Comparison of ENCODE assay signal across 14 cellular contexts in genomic region chr11:72144807-72145565, GRCh38. TPM values are rescaled to one million over a fixed set of nuclear protein-coding genes. Genes with fewer than 3 reads are reported as not detected.
DNase-seq lines count a peak whose midpoint lies in the region; ATAC-seq and TF ChIP-seq lines count a peak whose summit lies in the region.
"Had no signal": no experiment of that assay in that cellular context is flagged by ENCODE, and none has a peak within 500 bp of the region (broad histone marks: within the 10 kb centered on the region; RNA-seq: fewer than 3 reads in every experiment).

No MANE protein-coding gene starts in this region.

- intact Hi-C loops in breast epithelium (cut with DNase I; ENCODE audit: low total_unique reads) = no loop called here

- no peak for TF ChIP-seq RAD21 in Ishikawa (IDR thresholded peaks at IDR 0.05; ENCODE audit: low read depth)

- no peak overlapping the region for H3K4me3 Mint-ChIP-seq in activated T-cell treated with anti-CD3 and anti-CD28 coated beads, Interleukin-2, amount 50 U/mL, for 4 hours
- H3K4me3 Mint-ChIP-seq: effector memory CD8-positive, alpha-beta T cell had no signal

- no peaks in the 10 kb centered on the region for H3K36me3 Mint-ChIP-seq in activated T-cell treated with anti-CD3 and anti-CD28 coated beads, Interleukin-2, amount 50 U/mL, for 4 hours (ENCODE audit: insufficient read depth)

- H3K4me1 Mint-ChIP-seq in activated T-cell treated with anti-CD3 and anti-CD28 coated beads, Interleukin-2, amount 50 U/mL, for 4 hours (ENCODE audit: low read depth) = peaks cover 11% of the 10 kb centered on the region

- no peak for TF ChIP-seq POLR2A in breast epithelium (IDR thresholded peaks at IDR 0.05)

- H3K36me3 ChIP-seq in breast epithelium = no peaks in the 10 kb centered on the region
- H3K36me3 ChIP-seq: ovary, transverse colon had no signal

- H3K9me3 ChIP-seq in breast epithelium = no peaks in the 10 kb centered on the region
- H3K9me3 ChIP-seq: ovary, transverse colon had no signal

- ATAC-seq in left lobe of liver (no peak), HG03457 (IDR thresholded peaks at IDR 0.05; ENCODE audit: unreplicated experiment) (no peak), GM21723 (IDR thresholded peaks at IDR 0.05; ENCODE audit: unreplicated experiment) (no peak)
- ATAC-seq in activated T-cell treated with anti-CD3 and anti-CD28 coated beads, Interleukin-2, amount 50 U/mL, for 4 hours = no peak

- H3K27me3 ChIP-seq in breast epithelium = no peaks in the 10 kb centered on the region
- H3K27me3 ChIP-seq: ovary, transverse colon had no signal

- TF ChIP-seq EP300 in Ishikawa (IDR thresholded peaks at IDR 0.05; ENCODE audit: borderline replicate concordance) = no peak

- H3K27me3 Mint-ChIP-seq in activated T-cell treated with anti-CD3 and anti-CD28 coated beads, Interleukin-2, amount 50 U/mL, for 4 hours (ENCODE audit: low read depth) = peaks cover 12% of the 10 kb centered on the region

- peak overlapping the region; percentile 29 to 54 for H3K27ac ChIP-seq in breast epithelium
- H3K27ac ChIP-seq: ovary, transverse colon had no signal

- no peak for TF ChIP-seq CTCF in breast epithelium (IDR thresholded peaks at IDR 0.05)

- H3K9me3 Mint-ChIP-seq in activated T-cell treated with anti-CD3 and anti-CD28 coated beads, Interleukin-2, amount 50 U/mL, for 4 hours = no peaks in the 10 kb centered on the region
- H3K9me3 Mint-ChIP-seq: effector memory CD8-positive, alpha-beta T cell had no signal

- DNase-seq in AG08396 (ENCODE audit: low spot score) (peak; percentile 12), breast epithelium (ENCODE audit: low spot score in 2 of 2) (peak in 1 of 2 donors; percentile 35), kidney glomerular epithelial cell (lab: John Stamatoyannopoulos, UW) (peak; percentile 56), left lobe of liver (ENCODE audit: low spot score) (no peak)
- no peak for DNase-seq in activated T-cell treated with anti-CD3 and anti-CD28 coated beads, Interleukin-2, amount 50 U/mL, for 4 hours
- DNase-seq: activated CD4-positive, alpha-beta T cell treated with anti-CD3 and anti-CD28 coated beads for 1 hour; activated T-cell treated with anti-CD3 and anti-CD28 coated beads, Interleukin-2, amount 50 U/mL, for 48 hours; effector memory CD8-positive, alpha-beta T cell; mesendoderm; ovary; transverse colon had no signal

- H3K4me3 ChIP-seq in breast epithelium = no peak overlapping the region
- H3K4me3 ChIP-seq: ovary, transverse colon had no signal

- no peaks in the 10 kb centered on the region for H3K4me1 ChIP-seq in breast epithelium

TF ChIP-seq in Ishikawa, 13 proteins besides CTCF, POLR2A, EP300 and RAD21:
- TF ChIP-seq TEAD4 (IDR thresholded peaks at IDR 0.05) = peak; percentile 24; the same call in 1 of the 2 replicates
- TF ChIP-seq ZBTB7A (IDR thresholded peaks at IDR 0.05; ENCODE audit: low read depth) = no peak

RNA-seq across cellular contexts. Expression of gene FOLR3, which starts 9.5 kb away (rescaled TPM):
- under 1 TPM in 1 of 3 donors, not detected in 2; 0.48 TPM for total RNA-seq in breast epithelium
- 0.81 TPM for total RNA-seq in left lobe of liver
- not detected for total RNA-seq in activated T-cell treated with anti-CD3 and anti-CD28 coated beads, Interleukin-2, amount 50 U/mL, for 4 hours
- total RNA-seq: ovary, transverse colon had no signal

RNA-seq across cellular contexts. Expression of gene ANAPC15, which starts 32.5 kb away (rescaled TPM):
- 10 to 100 TPM; 12.1 to 22.4 (median 21.4) TPM for total RNA-seq in breast epithelium
- 17.8 TPM for total RNA-seq in left lobe of liver
- total RNA-seq in activated T-cell treated with anti-CD3 and anti-CD28 coated beads, Interleukin-2, amount 50 U/mL, for 4 hours = 10 to 100 TPM; 56.2 to 68.9 (median 58.9) TPM

RNA-seq across cellular contexts. Expression of gene TOMT, which starts 39.3 kb away (rescaled TPM):
- not detected for total RNA-seq in breast epithelium
- total RNA-seq in left lobe of liver = 0.43 TPM
- not detected for total RNA-seq in activated T-cell treated with anti-CD3 and anti-CD28 coated beads, Interleukin-2, amount 50 U/mL, for 4 hours
- total RNA-seq: ovary, transverse colon had no signal

RNA-seq across cellular contexts. Expression of gene LAMTOR1, which starts 41.9 kb away (rescaled TPM):
- total RNA-seq in breast epithelium (100 to 1,000 TPM in 2 of 3 donors, 10 to 100 TPM in 1; 87.2 to 120 (median 112) TPM), left lobe of liver (32.5 TPM)
- total RNA-seq in activated T-cell treated with anti-CD3 and anti-CD28 coated beads, Interleukin-2, amount 50 U/mL, for 4 hours = 10 to 100 TPM; 77.6 to 82.1 (median 78.2) TPM

RNA-seq across cellular contexts. Expression of gene FOLR1, which starts 47.0 kb away (rescaled TPM):
- total RNA-seq in breast epithelium (10 to 100 TPM in 2 of 3 donors, not detected in 1; 11.8 to 45.2 TPM), left lobe of liver (not detected)
- total RNA-seq in activated T-cell treated with anti-CD3 and anti-CD28 coated beads, Interleukin-2, amount 50 U/mL, for 4 hours = under 1 TPM in 2 of 3 donors, not detected in 1; 0.20 to 0.24 TPM
- total RNA-seq: transverse colon had no signal

Comparison
In these comparisons a context has a peak if more than half of its experiments do, and no peak if none do; other contexts are left out.
1. DNase-seq: peak in AG08396 (single experiment) and kidney glomerular epithelial cell (single experiment); none in left lobe of liver (single experiment) and activated T-cell treated with anti-CD3 and anti-CD28 coated beads, Interleukin-2, amount 50 U/mL, for 4 hours (single experiment).